In genomic region chr4:156595041-156595440, GRCh38 we compare ENCODE assay signal across 16 cellular contexts.
"Had no signal": no experiment of that assay in that cellular context is flagged by ENCODE, and none has a peak within 500 bp of the region (broad histone marks: within the 10 kb centered on the region; RNA-seq: fewer than 3 reads in every experiment).

No MANE protein-coding gene starts in this region.

- H3K27me3 Mint-ChIP-seq: naive thymus-derived CD8-positive, alpha-beta T cell; progenitor cell of endocrine pancreas had no signal

- DNase-seq: activated CD4-positive, CD25-positive, alpha-beta regulatory T cell treated with anti-CD3 and anti-CD28 coated beads, Interleukin-2, amount 50 U/mL, for 72 hours; activated naive CD4-positive, alpha-beta T cell; activated T-cell treated with anti-CD3 and anti-CD28 coated beads for 4 hours; naive thymus-derived CD8-positive, alpha-beta T cell; stimulated activated CD4-positive, alpha-beta T cell treated with anti-CD3 and anti-CD28 coated beads, Interleukin-4, amount 100 ng/mL, for 4 hours; stimulated activated CD8-positive, alpha-beta memory T cell treated with anti-CD3 and anti-CD28 coated beads, Interleukin-4, amount 100 ng/mL, for 48 hours; stimulated activated naive CD4-positive, alpha-beta T cell treated with Interleukin-2 at 50 U/mL for 16 hours; T-helper 9 cell had no signal

- H3K4me1 Mint-ChIP-seq: naive thymus-derived CD8-positive, alpha-beta T cell had no signal

- H3K27me3 ChIP-seq: gastrocnemius medialis, right atrium auricular region, SJSA1, transverse colon had no signal

- H3K9me3 ChIP-seq: gastrocnemius medialis, mucosa of descending colon, right atrium auricular region, SJSA1, transverse colon had no signal

- H3K36me3 Mint-ChIP-seq: naive thymus-derived CD8-positive, alpha-beta T cell had no signal

- H3K4me3 ChIP-seq: coronary artery, gastrocnemius medialis, mucosa of descending colon, right atrium auricular region, SJSA1, skin epidermis, transverse colon had no signal

- H3K27ac ChIP-seq: gastrocnemius medialis, right atrium auricular region, SJSA1, skin epidermis, transverse colon had no signal

- H3K36me3 ChIP-seq: gastrocnemius medialis, right atrium auricular region, SJSA1, transverse colon had no signal

- H3K27ac Mint-ChIP-seq: naive thymus-derived CD8-positive, alpha-beta T cell; progenitor cell of endocrine pancreas had no signal

- ATAC-seq: gastrocnemius medialis; mucosa of descending colon; naive thymus-derived CD8-positive, alpha-beta T cell had no signal

- H3K4me1 ChIP-seq: gastrocnemius medialis, right atrium auricular region had no signal

- H3K4me3 Mint-ChIP-seq: naive thymus-derived CD8-positive, alpha-beta T cell had no signal
